Comparison of ENCODE assay signal across 16 cellular contexts in the genomic region with DNA sequence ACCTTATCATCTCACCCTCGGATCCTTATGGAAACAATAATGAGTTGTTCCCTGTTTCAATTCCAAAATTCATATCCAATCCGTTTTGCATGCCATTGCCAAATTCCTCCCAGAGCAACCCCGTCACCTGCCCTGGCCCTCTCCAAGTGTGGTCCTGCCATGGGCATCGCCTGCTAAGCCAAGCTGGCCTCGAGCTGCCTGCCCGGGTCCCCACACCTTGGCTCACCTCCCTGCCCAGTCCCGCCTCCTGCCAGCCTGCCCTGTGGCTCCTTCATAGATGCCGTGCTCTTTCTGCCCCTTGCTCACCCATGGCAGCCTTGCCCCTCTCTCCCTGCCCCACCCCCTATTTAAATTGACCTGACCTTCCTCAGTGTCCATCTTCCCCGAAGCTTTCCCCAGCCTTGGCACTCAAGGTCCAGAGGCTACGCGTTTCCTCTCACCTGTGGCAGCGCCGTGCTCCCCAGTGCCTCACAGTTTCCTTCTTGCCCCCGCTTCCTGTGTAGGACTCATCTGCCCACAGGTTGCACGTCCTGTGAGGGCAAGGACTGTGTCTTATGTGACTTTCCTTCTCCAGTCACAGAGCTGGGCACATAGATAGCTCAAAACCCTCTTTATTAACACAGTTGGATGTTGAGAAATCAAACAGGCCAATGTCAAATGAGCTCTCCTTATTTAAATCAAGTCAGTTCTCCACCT. TPM values are rescaled to one million over a fixed set of nuclear protein-coding genes. Genes with fewer than 3 reads are reported as not detected.
DNase-seq lines count a peak whose midpoint lies in the region; ATAC-seq lines count a peak whose summit lies in the region.
"Had no signal": no experiment of that assay in that cellular context is flagged by ENCODE, and none has a peak within 500 bp of the region (broad histone marks: within the 10 kb centered on the region; RNA-seq: fewer than 3 reads in every experiment).

No MANE protein-coding gene starts in this region.

- peaks cover 42% of the 10 kb centered on the region for H3K27me3 Mint-ChIP-seq in activated naive CD8-positive, alpha-beta T cell treated with anti-CD3 and anti-CD28 coated beads for 36 hours

- in situ Hi-C loops in ACHN (cut with HindIII; ENCODE audit: low pct_ligation_motif_present, low pct_unique_long_range_greater_than_20kb, low sequenced_read_pairs), result no loop called here

- H3K4me1 Mint-ChIP-seq in activated naive CD8-positive, alpha-beta T cell treated with anti-CD3 and anti-CD28 coated beads for 36 hours, result peaks cover 20% of the 10 kb centered on the region
- H3K4me1 Mint-ChIP-seq: stimulated activated naive B cell treated with anti-CD40 and anti-IgM and Interleukin-4, amounts not matched to agents 10 μg/mL and 1 μg/mL and 100 μg/mL, for 72 hours had no signal

- no peak for ATAC-seq in HG02870 (IDR thresholded peaks at IDR 0.05; ENCODE audit: unreplicated experiment)
- ATAC-seq: K562; stimulated activated naive B cell treated with anti-CD40 and anti-IgM and Interleukin-4, amounts not matched to agents 10 μg/mL and 1 μg/mL and 100 μg/mL, for 72 hours had no signal

- no peaks in the 10 kb centered on the region for H3K36me3 Mint-ChIP-seq in activated naive CD8-positive, alpha-beta T cell treated with anti-CD3 and anti-CD28 coated beads for 36 hours

- DNase-seq in NCI-H2171 treated with DMSO at 0.1 percent for 48 hours (lab: John Stamatoyannopoulos, UW) (peak; percentile 45), NCI-H2171 (lab: John Stamatoyannopoulos, UW) (no peak), ACHN (no peak), SW 1271 (lab: John Stamatoyannopoulos, UW) (no peak)
- DNase-seq in activated CD4-positive, alpha-beta T cell treated with anti-CD3 and anti-CD28 coated beads, Interleukin-2, amount 50 U/mL, for 4 hours, result peak; percentile 40 to 51
- peak; percentile 39 for DNase-seq in activated naive CD8-positive, alpha-beta T cell treated with anti-CD3 and anti-CD28 coated beads for 36 hours
- peak; percentile 38 for DNase-seq in stimulated activated CD4-positive, alpha-beta T cell treated with anti-CD3 and anti-CD28 coated beads, Interleukin-1b, Interleukin-23, amount 100 ng/mL, for 48 hours
- DNase-seq: effector CD8-positive, alpha-beta T cell; GOT3; ovary; SIG-M5; sigmoid colon; stimulated activated naive B cell treated with anti-CD40 and anti-IgM and Interleukin-4, amounts not matched to agents 10 μg/mL and 1 μg/mL and 100 μg/mL, for 72 hours; T1000 had no signal

- H3K4me3 Mint-ChIP-seq in activated naive CD8-positive, alpha-beta T cell treated with anti-CD3 and anti-CD28 coated beads for 36 hours, result no peak overlapping the region
- H3K4me3 Mint-ChIP-seq: stimulated activated naive B cell treated with anti-CD40 and anti-IgM and Interleukin-4, amounts not matched to agents 10 μg/mL and 1 μg/mL and 100 μg/mL, for 72 hours had no signal

- peaks cover 2% of the 10 kb centered on the region for H3K9me3 Mint-ChIP-seq in activated naive CD8-positive, alpha-beta T cell treated with anti-CD3 and anti-CD28 coated beads for 36 hours

- H3K27ac Mint-ChIP-seq in activated naive CD8-positive, alpha-beta T cell treated with anti-CD3 and anti-CD28 coated beads for 36 hours, result no peak overlapping the region
- H3K27ac Mint-ChIP-seq: stimulated activated naive B cell treated with anti-CD40 and anti-IgM and Interleukin-4, amounts not matched to agents 10 μg/mL and 1 μg/mL and 100 μg/mL, for 72 hours had no signal

RNA-seq across cellular contexts. Expression of a gene that starts 12.7 kb away (rescaled TPM):
- under 1 TPM; 0.68 to 0.88 TPM for total RNA-seq in activated naive CD8-positive, alpha-beta T cell treated with anti-CD3 and anti-CD28 coated beads for 36 hours

Comparison
In these comparisons a context has a peak if more than half of its experiments do, and no peak if none do; other contexts are left out.
1. DNase-seq: peak in NCI-H2171 treated with DMSO at 0.1 percent for 48 hours (single experiment), activated CD4-positive, alpha-beta T cell treated with anti-CD3 and anti-CD28 coated beads, Interleukin-2, amount 50 U/mL, for 4 hours (2 of 2), activated naive CD8-positive, alpha-beta T cell treated with anti-CD3 and anti-CD28 coated beads for 36 hours (single experiment) and stimulated activated CD4-positive, alpha-beta T cell treated with anti-CD3 and anti-CD28 coated beads, Interleukin-1b, Interleukin-23, amount 100 ng/mL, for 48 hours (single experiment); none in NCI-H2171 (single experiment), ACHN (single experiment) and SW 1271 (0 of 2).